15 cellular contexts compared by ENCODE assay signal in genomic region chr2:99595373-99595772, GRCh38.
DNase-seq lines count a peak whose midpoint lies in the region; ATAC-seq and TF ChIP-seq lines count a peak whose summit lies in the region.
"Had no signal": no experiment of that assay in that cellular context is flagged by ENCODE, and none has a peak within 500 bp of the region (broad histone marks: within the 10 kb centered on the region; RNA-seq: fewer than 3 reads in every experiment).

No MANE protein-coding gene starts in this region.

- H3K9ac ChIP-seq in IMR-90 (ENCODE audit: low read depth, low read length), result no peak overlapping the region
- H3K9ac ChIP-seq: BLaER1 treated with 17β-estradiol and CSF1 and Interleukin-3, amounts not matched to agents 10 nM and 100 nM had no signal

- no peak overlapping the region for H2BK5ac ChIP-seq in IMR-90 (ENCODE audit: low read depth, low read length, poor library complexity, severe bottlenecking)

- H3K4ac ChIP-seq in IMR-90 (ENCODE audit: low read depth, low read length), result no peak overlapping the region

- no peak for TF ChIP-seq RAD21 in IMR-90 (IDR thresholded peaks at IDR 0.05; ENCODE audit: low read length)

- in situ Hi-C loops in IMR-90 (cut with MboI; ENCODE audit: low sequenced_read_pairs), result no loop called here

- H3K4me1 ChIP-seq in IMR-90 (ENCODE audit: control insufficient read depth, insufficient read depth, low read length), result no peaks in the 10 kb centered on the region; the same call in 1 of the 2 replicates
- H3K4me1 ChIP-seq: BLaER1 treated with 17β-estradiol and CSF1 and Interleukin-3, amounts not matched to agents 10 nM and 100 nM had no signal

- H3K56ac ChIP-seq in IMR-90 (ENCODE audit: extremely low read depth, insufficient read depth, low read length), result no peak overlapping the region

- H3K4me3 ChIP-seq in IMR-90 (ENCODE audit: insufficient read depth, low read depth, low read length), result no peak overlapping the region
- H3K4me3 ChIP-seq: BLaER1 treated with 17β-estradiol and CSF1 and Interleukin-3, amounts not matched to agents 10 nM and 100 nM; GM12878; GM23338 had no signal

- H3K36me3 Mint-ChIP-seq in glutamatergic neuron (ENCODE audit: unreplicated experiment) (peaks cover 10% of the 10 kb centered on the region), neural crest cell (ENCODE audit: low read depth) (no peaks in the 10 kb centered on the region)

- H3K4me2 ChIP-seq in IMR-90 (ENCODE audit: low read depth, low read length), result no peak overlapping the region
- H3K4me2 ChIP-seq: BLaER1 treated with 17β-estradiol and CSF1 and Interleukin-3, amounts not matched to agents 10 nM and 100 nM; GM23338 had no signal

- no TSS peak for BruUV-seq in IMR-90 (replicated peaks; lab: Mats Ljungman, UMichigan)

- H2BK20ac ChIP-seq in IMR-90 (ENCODE audit: low read depth, low read length), result no peak overlapping the region

- no peak overlapping the region for H4K8ac ChIP-seq in IMR-90 (ENCODE audit: low read depth in 2 of 2, low read length in 2 of 2)

- whole genome bisulfite sequencing in IMR-90 (ENCODE audit: extremely low coverage in 2 of 2, insufficient read length in 1 of 2), 2 experiments, result 100% methylated on average over 1 of the region's 3 CpGs; no CpG with 5 or more reads in 1 of the 2 experiments

- POLR2A ChIA-PET in IMR-90 (lab: Charles Lee; ENCODE audit: unreplicated experiment), result no interaction called here

- peak overlapping the region; percentile 93 for H3K27ac Mint-ChIP-seq in glutamatergic neuron (ENCODE audit: unreplicated experiment)
- peak overlapping the region; percentile 32 for H3K27ac Mint-ChIP-seq in neural crest cell (ENCODE audit: unreplicated experiment)
- H3K27ac Mint-ChIP-seq: B cell; CD8-positive, alpha-beta T cell; GM23338; IgD-negative memory B cell had no signal

- H4K5ac ChIP-seq in IMR-90 (ENCODE audit: low read depth, low read length), result no peak overlapping the region

- peaks cover 19% of the 10 kb centered on the region for H3K36me3 ChIP-seq in IMR-90 (ENCODE audit: control insufficient read depth, insufficient read depth, low read length)

- TF ChIP-seq POLR2A in IMR-90 (IDR thresholded peaks at IDR 0.05; ENCODE audit: low read depth, low read length), result no peak

- TF ChIP-seq CTCF in IMR-90 (conservative IDR thresholded peaks at IDR 0.05; ENCODE audit: low read depth, low read length) (no peak), glutamatergic neuron (IDR thresholded peaks at IDR 0.05; ENCODE audit: partially characterized antibody, unreplicated experiment) (no peak), neural crest cell (conservative IDR thresholded peaks at IDR 0.05) (no peak)

- H3K27me3 Mint-ChIP-seq in glutamatergic neuron (ENCODE audit: unreplicated experiment) (peaks cover 10% of the 10 kb centered on the region), neural crest cell (ENCODE audit: low read depth) (no peaks in the 10 kb centered on the region)
- H3K27me3 Mint-ChIP-seq: B cell, IgD-negative memory B cell had no signal

- no peak overlapping the region for H3K27ac ChIP-seq in IMR-90 (ENCODE audit: insufficient read depth, low read length)
- H3K27ac ChIP-seq: BLaER1 treated with 17β-estradiol and CSF1 and Interleukin-3, amounts not matched to agents 10 nM and 100 nM had no signal

- ATAC-seq in IMR-90 (ENCODE audit: low read depth) (no peak), HG02610 (IDR thresholded peaks at IDR 0.05; ENCODE audit: unreplicated experiment) (no peak)
- ATAC-seq: CD8-positive, alpha-beta T cell; GM12878; GM23338 had no signal

- intact Hi-C loops in IMR-90 (cut with micrococcal nuclease), result no loop called here

- peak overlapping the region; percentile 15 for H2AK9ac ChIP-seq in IMR-90 (replicated peaks; ENCODE audit: low read depth, low read length, poor library complexity)

- H2AFZ ChIP-seq in IMR-90 (replicated peaks; ENCODE audit: low read length, poor library complexity), result no peak overlapping the region
- H2AFZ ChIP-seq: GM23338 had no signal

- no peak overlapping the region for H3K18ac ChIP-seq in IMR-90 (ENCODE audit: low read depth, low read length)

- no peak overlapping the region for H2BK15ac ChIP-seq in IMR-90 (ENCODE audit: low read depth, low read length)

- H3K27me3 ChIP-seq in IMR-90 (ENCODE audit: control insufficient read depth, insufficient read depth, low read length), result no peaks in the 10 kb centered on the region
- H3K27me3 ChIP-seq: BLaER1 treated with 17β-estradiol and CSF1 and Interleukin-3, amounts not matched to agents 10 nM and 100 nM had no signal

- H3K79me1 ChIP-seq in IMR-90 (ENCODE audit: low read depth in 1 of 2, low read length in 2 of 2), result peaks cover 0 to 3% of the 10 kb centered on the region in 2 experiments; a peak in 1 of 4 replicates

- H3K9me3 Mint-ChIP-seq in glutamatergic neuron (ENCODE audit: unreplicated experiment) (peaks cover 12% of the 10 kb centered on the region), neural crest cell (no peaks in the 10 kb centered on the region)
- H3K9me3 Mint-ChIP-seq: CD8-positive, alpha-beta T cell; GM23338; IgD-negative memory B cell had no signal

- dilution Hi-C loops in IMR-90 (cut with HindIII; ENCODE audit: low sequenced_read_pairs, unreplicated experiment), result no loop called here

- no peaks in the 10 kb centered on the region for H4K20me1 ChIP-seq in IMR-90 (ENCODE audit: insufficient read depth, low read length)
- H4K20me1 ChIP-seq: BLaER1 treated with 17β-estradiol and CSF1 and Interleukin-3, amounts not matched to agents 10 nM and 100 nM had no signal

- no peaks in the 10 kb centered on the region for H3K9me1 ChIP-seq in IMR-90 (ENCODE audit: insufficient read depth, low read length)

- H2BK120ac ChIP-seq in IMR-90 (ENCODE audit: low read depth, low read length), result no peak overlapping the region

- DNase-seq in IMR-90 (no peak), glutamatergic neuron (no peak), neural crest cell (ENCODE audit: low read depth, low spot score) (no peak), activated T-cell treated with anti-CD3 and anti-CD28 coated beads for 4 hours (no peak), NCI-H1105 treated with DMSO at 0.1 percent for 48 hours (lab: John Stamatoyannopoulos, UW) (no peak)
- DNase-seq: Calu3; CD8-positive, alpha-beta T cell; DMS79 treated with DMSO at 0.1 percent for 48 hours; HCEC 1CT had no signal

- H3K9me3 ChIP-seq in IMR-90 (ENCODE audit: control insufficient read depth, insufficient read depth, low read length), result no peaks in the 10 kb centered on the region

- H3K23ac ChIP-seq in IMR-90 (ENCODE audit: low read depth, low read length), result no peak overlapping the region

- H3K4me1 Mint-ChIP-seq in glutamatergic neuron (ENCODE audit: low read depth, unreplicated experiment) (peaks cover 38% of the 10 kb centered on the region), neural crest cell (peaks cover 29% of the 10 kb centered on the region)
- H3K4me1 Mint-ChIP-seq: B cell, GM23338 had no signal

- no peak overlapping the region for H4K91ac ChIP-seq in IMR-90 (ENCODE audit: insufficient read depth, low read depth, low read length)

- no peak overlapping the region for H2AK5ac ChIP-seq in IMR-90 (ENCODE audit: low read depth, low read length)

- H3K4me3 Mint-ChIP-seq in glutamatergic neuron (ENCODE audit: unreplicated experiment) (no peak overlapping the region), neural crest cell (no peak overlapping the region)
- H3K4me3 Mint-ChIP-seq: B cell; CD8-positive, alpha-beta T cell; GM23338; IgD-negative memory B cell had no signal

- CTCF ChIA-PET in IMR-90 (lab: Yijun Ruan, JAX), result no interaction called here

- H3K14ac ChIP-seq in IMR-90 (replicated peaks; ENCODE audit: low read depth, low read length), result no peak overlapping the region

TF ChIP-seq in IMR-90, 13 proteins besides CTCF, POLR2A, EP300 and RAD21:
- TF ChIP-seq MAFK (IDR thresholded peaks at IDR 0.05; ENCODE audit: low read depth, low read length) (no peak), RCOR1 (IDR thresholded peaks at IDR 0.05; ENCODE audit: insufficient replicate concordance, low read length) (no peak), BHLHE40 (IDR thresholded peaks at IDR 0.05; ENCODE audit: low read depth, low read length) (no peak), SMC3 (IDR thresholded peaks at IDR 0.05; ENCODE audit: low read depth, low read length) (no peak), CEBPB (IDR thresholded peaks at IDR 0.05; ENCODE audit: low read depth, low read length) (no peak), RFX5 (IDR thresholded peaks at IDR 0.05; ENCODE audit: low read depth, low read length) (no peak), ELK1 (IDR thresholded peaks at IDR 0.05; ENCODE audit: borderline replicate concordance, low read depth, low read length) (no peak), CHD1 (IDR thresholded peaks at IDR 0.05; ENCODE audit: low read depth, low read length) (no peak), USF2 (IDR thresholded peaks at IDR 0.05; ENCODE audit: low read depth, low read length) (no peak), MXI1 (IDR thresholded peaks at IDR 0.05; ENCODE audit: borderline replicate concordance, low read depth, low read length) (no peak), MAZ (IDR thresholded peaks at IDR 0.05; ENCODE audit: borderline replicate concordance, low read depth, low read length) (no peak), FOS (IDR thresholded peaks at IDR 0.05; ENCODE audit: low read depth, low read length) (no peak), NFE2L2 (IDR thresholded peaks at IDR 0.05; ENCODE audit: low read depth, low read length) (no peak)
